In genomic region chr10:132458595-132459251, GRCh38 we compare ENCODE assay signal across 8 cellular contexts.
DNase-seq lines count a peak whose midpoint lies in the region; ATAC-seq and TF ChIP-seq lines count a peak whose summit lies in the region.

No MANE protein-coding gene starts in this region.

- POLR2A ChIA-PET in HEK293T (lab: Yijun Ruan, JAX) = interaction anchor here (0.5 kb wide), 1 partner anchor 874 kb away, joined by 3 read pairs; no protein-coding TSS in a partner anchor
- POLR2A ChIA-PET in T-cell (lab: Charles Lee) = no interaction called here

- no peaks in the 10 kb centered on the region for H3K36me3 ChIP-seq in hepatocyte (replicated peaks; ENCODE audit: insufficient read depth, low read depth)

- CTCF ChIA-PET in HEK293T (lab: Yijun Ruan, JAX) = interaction anchor here (0.7 to 1.1 kb wide), 3 partner anchors 61 to 198 kb away, joined by 3 to 4 read pairs (median 3); no protein-coding TSS in a partner anchor
- CTCF ChIA-PET in T-cell (lab: Charles Lee) = interaction anchor here in 1 of 2 donors (0.5 kb wide), 1 partner anchor 177 kb away, joined by 5 read pairs; no protein-coding TSS in a partner anchor

- H3K27me3 ChIP-seq in hepatocyte = no peaks in the 10 kb centered on the region

- peaks cover 19% of the 10 kb centered on the region for H3K4me1 ChIP-seq in hepatocyte (ENCODE audit: insufficient read depth)

- no peaks in the 10 kb centered on the region for H3K9me3 Mint-ChIP-seq in T-cell
- no peaks in the 10 kb centered on the region for H3K9me3 Mint-ChIP-seq in activated naive CD8-positive, alpha-beta T cell treated with anti-CD3 and anti-CD28 coated beads, Interleukin-2, amount 50 U/mL, for 24 hours

- peaks cover 0 to 2% of the 10 kb centered on the region in 2 donors for H3K27me3 Mint-ChIP-seq in T-cell
- H3K27me3 Mint-ChIP-seq in activated naive CD8-positive, alpha-beta T cell treated with anti-CD3 and anti-CD28 coated beads, Interleukin-2, amount 50 U/mL, for 24 hours = no peaks in the 10 kb centered on the region

- no peak overlapping the region for H2AFZ ChIP-seq in hepatocyte

- no peaks in the 10 kb centered on the region for H3K36me3 Mint-ChIP-seq in T-cell
- no peaks in the 10 kb centered on the region for H3K36me3 Mint-ChIP-seq in activated naive CD8-positive, alpha-beta T cell treated with anti-CD3 and anti-CD28 coated beads, Interleukin-2, amount 50 U/mL, for 24 hours (ENCODE audit: low read depth)

- TF ChIP-seq CTCF in hepatocyte (IDR thresholded peaks at IDR 0.05; ENCODE audit: poor library complexity) = peak; percentile 95

- no peaks in the 10 kb centered on the region for H3K9me3 ChIP-seq in hepatocyte (ENCODE audit: low read depth)

- no peaks in the 10 kb centered on the region for H3K9me2 ChIP-seq in hepatocyte (replicated peaks; ENCODE audit: insufficient read depth)

- no peak overlapping the region for H3K27ac Mint-ChIP-seq in T-cell
- H3K27ac Mint-ChIP-seq in activated naive CD8-positive, alpha-beta T cell treated with anti-CD3 and anti-CD28 coated beads, Interleukin-2, amount 50 U/mL, for 24 hours = no peak overlapping the region

- H3K4me1 Mint-ChIP-seq in T-cell = peaks cover 2 to 5% (median 3%) of the 10 kb centered on the region in 3 donors
- peaks cover 2% of the 10 kb centered on the region for H3K4me1 Mint-ChIP-seq in activated naive CD8-positive, alpha-beta T cell treated with anti-CD3 and anti-CD28 coated beads, Interleukin-2, amount 50 U/mL, for 24 hours

- DNase-seq in D341Med (ENCODE audit: low spot score) (peak; percentile 87), HEK293T (ENCODE audit: extremely low spot score) (peak; percentile 89), T-cell (peak in 31 of 34 experiments; percentile 6 to 72 (median 58)), hepatocyte (ENCODE audit: low spot score) (peak; percentile 78), foreskin melanocyte (no peak), dedifferentiated amniotic fluid mesenchymal stem cell (ENCODE audit: extremely low spot score) (no peak)
- DNase-seq in activated naive CD8-positive, alpha-beta T cell treated with anti-CD3 and anti-CD28 coated beads, Interleukin-2, amount 50 U/mL, for 24 hours = peak; percentile 78
- peak; percentile 34 to 64 for DNase-seq in stimulated activated CD4-positive, alpha-beta T cell treated with anti-CD3 and anti-CD28 coated beads, Interleukin-1b, Interleukin-23, amount 100 ng/mL, for 1 hour (ENCODE audit: low read depth in 2 of 2)

- no peaks in the 10 kb centered on the region for H3K79me2 ChIP-seq in hepatocyte

- peak overlapping the region; percentile 89 for H3K27ac ChIP-seq in hepatocyte

- WGBS in hepatocyte (ENCODE audit: low lambda C conversion rate, missing lambda C conversion rate) = 54% methylated on average over 24 of the region's 30 CpGs

- H4K20me1 ChIP-seq in hepatocyte (ENCODE audit: insufficient read depth, poor library complexity, severe bottlenecking) = no peaks in the 10 kb centered on the region

- peak; percentile 77 to 93 (median 82) for ATAC-seq in T-cell (replicated peaks in 1 of 4)
- ATAC-seq in activated naive CD8-positive, alpha-beta T cell treated with anti-CD3 and anti-CD28 coated beads, Interleukin-2, amount 50 U/mL, for 24 hours = peak; percentile 47

- H3K4me2 ChIP-seq in hepatocyte = peak overlapping the region; percentile 62

- no peak overlapping the region for H3K4me3 ChIP-seq in hepatocyte

- no peak overlapping the region for H3K4me3 Mint-ChIP-seq in T-cell
- H3K4me3 Mint-ChIP-seq in activated naive CD8-positive, alpha-beta T cell treated with anti-CD3 and anti-CD28 coated beads, Interleukin-2, amount 50 U/mL, for 24 hours = no peak overlapping the region

TF ChIP-seq in HEK293T, 16 proteins besides CTCF, POLR2A, EP300 and RAD21:
- no peak for TF ChIP-seq CTBP1 (IDR thresholded peaks at IDR 0.05; ENCODE audit: borderline replicate concordance)
- TF ChIP-seq FOXK2 (IDR thresholded peaks at IDR 0.05) = no peak
- TF ChIP-seq NFRKB (IDR thresholded peaks at IDR 0.05) = no peak
- TF ChIP-seq L3MBTL2 (conservative IDR thresholded peaks at IDR 0.05) = no peak
- no peak for TF ChIP-seq LEF1 (IDR thresholded peaks at IDR 0.05; ENCODE audit: borderline replicate concordance)
- no peak for TF ChIP-seq SUZ12 (IDR thresholded peaks at IDR 0.05)
- TF ChIP-seq BHLHE40 (IDR thresholded peaks at IDR 0.05; ENCODE audit: borderline replicate concordance) = no peak
- TF ChIP-seq SP1 (IDR thresholded peaks at IDR 0.05) = no peak
- TF ChIP-seq, protein P1, sequence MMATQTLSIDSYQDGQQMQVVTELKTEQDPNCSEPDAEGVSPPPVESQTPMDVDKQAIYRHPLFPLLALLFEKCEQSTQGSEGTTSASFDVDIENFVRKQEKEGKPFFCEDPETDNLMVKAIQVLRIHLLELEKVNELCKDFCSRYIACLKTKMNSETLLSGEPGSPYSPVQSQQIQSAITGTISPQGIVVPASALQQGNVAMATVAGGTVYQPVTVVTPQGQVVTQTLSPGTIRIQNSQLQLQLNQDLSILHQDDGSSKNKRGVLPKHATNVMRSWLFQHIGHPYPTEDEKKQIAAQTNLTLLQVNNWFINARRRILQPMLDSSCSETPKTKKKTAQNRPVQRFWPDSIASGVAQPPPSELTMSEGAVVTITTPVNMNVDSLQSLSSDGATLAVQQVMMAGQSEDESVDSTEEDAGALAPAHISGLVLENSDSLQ (IDR thresholded peaks at IDR 0.05) = no peak
- no peak for TF ChIP-seq TARDBP (IDR thresholded peaks at IDR 0.05)
- no peak for TF ChIP-seq HDGF (IDR thresholded peaks at IDR 0.05; ENCODE audit: borderline replicate concordance)
- TF ChIP-seq FOXM1 (IDR thresholded peaks at IDR 0.05; ENCODE audit: borderline replicate concordance) = no peak
- no peak for TF ChIP-seq ZNF384 (IDR thresholded peaks at IDR 0.05)
- TF ChIP-seq FOXA1 (IDR thresholded peaks at IDR 0.05) = no peak
- no peak for TF ChIP-seq ELF4 (IDR thresholded peaks at IDR 0.05)
- TF ChIP-seq ARNT (IDR thresholded peaks at IDR 0.05) = no peak

Comparison
In these comparisons a context has a peak if more than half of its experiments do, and no peak if none do; other contexts are left out.
1. DNase-seq: peak in D341Med (single experiment), HEK293T (single experiment), T-cell (31 of 34), activated naive CD8-positive, alpha-beta T cell treated with anti-CD3 and anti-CD28 coated beads, Interleukin-2, amount 50 U/mL, for 24 hours (single experiment), hepatocyte (single experiment) and stimulated activated CD4-positive, alpha-beta T cell treated with anti-CD3 and anti-CD28 coated beads, Interleukin-1b, Interleukin-23, amount 100 ng/mL, for 1 hour (2 of 2); none in foreskin melanocyte (single experiment) and dedifferentiated amniotic fluid mesenchymal stem cell (single experiment).